1 cellular context compared by ENCODE assay signal in the genomic region with DNA sequence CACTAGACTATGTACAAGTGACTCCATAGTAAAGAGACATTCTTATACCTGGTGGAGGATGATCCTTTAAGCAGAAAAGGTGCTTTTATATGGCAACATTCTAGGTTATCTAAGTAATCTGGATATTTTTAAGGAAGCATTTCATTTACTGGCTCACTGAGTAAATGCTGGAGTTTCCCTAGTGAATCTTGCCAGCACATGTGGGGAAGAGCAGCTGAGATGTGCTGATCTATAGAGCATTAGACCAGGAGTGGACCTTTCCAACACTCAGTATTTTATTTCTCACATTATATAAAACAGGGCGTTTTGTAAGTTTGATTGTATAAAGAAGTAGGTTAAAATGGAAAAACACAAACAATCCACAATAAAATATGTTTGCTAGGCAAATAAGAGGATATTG.
TF ChIP-seq lines count a peak whose summit lies in the region.

No MANE protein-coding gene starts in this region.

TF ChIP-seq in SK-N-SH treated with all-trans-retinoic acid at 6 μM for 48 hours, 23 proteins besides CTCF, POLR2A, EP300 and RAD21 (continued from another document):
- TF ChIP-seq, protein P1, sequence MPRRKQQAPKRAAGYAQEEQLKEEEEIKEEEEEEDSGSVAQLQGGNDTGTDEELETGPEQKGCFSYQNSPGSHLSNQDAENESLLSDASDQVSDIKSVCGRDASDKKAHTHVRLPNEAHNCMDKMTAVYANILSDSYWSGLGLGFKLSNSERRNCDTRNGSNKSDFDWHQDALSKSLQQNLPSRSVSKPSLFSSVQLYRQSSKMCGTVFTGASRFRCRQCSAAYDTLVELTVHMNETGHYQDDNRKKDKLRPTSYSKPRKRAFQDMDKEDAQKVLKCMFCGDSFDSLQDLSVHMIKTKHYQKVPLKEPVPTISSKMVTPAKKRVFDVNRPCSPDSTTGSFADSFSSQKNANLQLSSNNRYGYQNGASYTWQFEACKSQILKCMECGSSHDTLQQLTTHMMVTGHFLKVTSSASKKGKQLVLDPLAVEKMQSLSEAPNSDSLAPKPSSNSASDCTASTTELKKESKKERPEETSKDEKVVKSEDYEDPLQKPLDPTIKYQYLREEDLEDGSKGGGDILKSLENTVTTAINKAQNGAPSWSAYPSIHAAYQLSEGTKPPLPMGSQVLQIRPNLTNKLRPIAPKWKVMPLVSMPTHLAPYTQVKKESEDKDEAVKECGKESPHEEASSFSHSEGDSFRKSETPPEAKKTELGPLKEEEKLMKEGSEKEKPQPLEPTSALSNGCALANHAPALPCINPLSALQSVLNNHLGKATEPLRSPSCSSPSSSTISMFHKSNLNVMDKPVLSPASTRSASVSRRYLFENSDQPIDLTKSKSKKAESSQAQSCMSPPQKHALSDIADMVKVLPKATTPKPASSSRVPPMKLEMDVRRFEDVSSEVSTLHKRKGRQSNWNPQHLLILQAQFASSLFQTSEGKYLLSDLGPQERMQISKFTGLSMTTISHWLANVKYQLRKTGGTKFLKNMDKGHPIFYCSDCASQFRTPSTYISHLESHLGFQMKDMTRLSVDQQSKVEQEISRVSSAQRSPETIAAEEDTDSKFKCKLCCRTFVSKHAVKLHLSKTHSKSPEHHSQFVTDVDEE (CRISPR knock-in tag; IDR thresholded peaks at IDR 0.05), result no peak
- TF ChIP-seq PPARA (CRISPR knock-in tag; IDR thresholded peaks at IDR 0.05; ENCODE audit: borderline replicate concordance), result no peak
- no peak for TF ChIP-seq CSDC2 (CRISPR knock-in tag; IDR thresholded peaks at IDR 0.05)
- TF ChIP-seq ZFP30 (CRISPR knock-in tag; IDR thresholded peaks at IDR 0.05), result no peak
- TF ChIP-seq OSR1 (CRISPR knock-in tag; IDR thresholded peaks at IDR 0.05), result no peak
- TF ChIP-seq RARB (CRISPR knock-in tag; IDR thresholded peaks at IDR 0.05), result no peak
- TF ChIP-seq ZNF8 (CRISPR knock-in tag; IDR thresholded peaks at IDR 0.05), result no peak
- no peak for TF ChIP-seq ARNTL (CRISPR knock-in tag; IDR thresholded peaks at IDR 0.05; ENCODE audit: borderline replicate concordance, low read depth)
- TF ChIP-seq BACH2 (CRISPR knock-in tag; IDR thresholded peaks at IDR 0.05; ENCODE audit: borderline replicate concordance), result no peak
- no peak for TF ChIP-seq SNAI2 (CRISPR knock-in tag; IDR thresholded peaks at IDR 0.05)
- TF ChIP-seq, protein P2, sequence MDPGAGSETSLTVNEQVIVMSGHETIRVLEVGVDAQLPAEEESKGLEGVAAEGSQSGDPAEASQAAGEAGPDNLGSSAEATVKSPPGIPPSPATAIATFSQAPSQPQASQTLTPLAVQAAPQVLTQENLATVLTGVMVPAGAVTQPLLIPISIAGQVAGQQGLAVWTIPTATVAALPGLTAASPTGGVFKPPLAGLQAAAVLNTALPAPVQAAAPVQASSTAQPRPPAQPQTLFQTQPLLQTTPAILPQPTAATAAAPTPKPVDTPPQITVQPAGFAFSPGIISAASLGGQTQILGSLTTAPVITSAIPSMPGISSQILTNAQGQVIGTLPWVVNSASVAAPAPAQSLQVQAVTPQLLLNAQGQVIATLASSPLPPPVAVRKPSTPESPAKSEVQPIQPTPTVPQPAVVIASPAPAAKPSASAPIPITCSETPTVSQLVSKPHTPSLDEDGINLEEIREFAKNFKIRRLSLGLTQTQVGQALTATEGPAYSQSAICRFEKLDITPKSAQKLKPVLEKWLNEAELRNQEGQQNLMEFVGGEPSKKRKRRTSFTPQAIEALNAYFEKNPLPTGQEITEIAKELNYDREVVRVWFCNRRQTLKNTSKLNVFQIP (CRISPR knock-in tag; IDR thresholded peaks at IDR 0.05; ENCODE audit: borderline replicate concordance, low read depth), result no peak
- no peak for TF ChIP-seq ZFP3 (CRISPR knock-in tag; IDR thresholded peaks at IDR 0.05)
- TF ChIP-seq, protein P3, sequence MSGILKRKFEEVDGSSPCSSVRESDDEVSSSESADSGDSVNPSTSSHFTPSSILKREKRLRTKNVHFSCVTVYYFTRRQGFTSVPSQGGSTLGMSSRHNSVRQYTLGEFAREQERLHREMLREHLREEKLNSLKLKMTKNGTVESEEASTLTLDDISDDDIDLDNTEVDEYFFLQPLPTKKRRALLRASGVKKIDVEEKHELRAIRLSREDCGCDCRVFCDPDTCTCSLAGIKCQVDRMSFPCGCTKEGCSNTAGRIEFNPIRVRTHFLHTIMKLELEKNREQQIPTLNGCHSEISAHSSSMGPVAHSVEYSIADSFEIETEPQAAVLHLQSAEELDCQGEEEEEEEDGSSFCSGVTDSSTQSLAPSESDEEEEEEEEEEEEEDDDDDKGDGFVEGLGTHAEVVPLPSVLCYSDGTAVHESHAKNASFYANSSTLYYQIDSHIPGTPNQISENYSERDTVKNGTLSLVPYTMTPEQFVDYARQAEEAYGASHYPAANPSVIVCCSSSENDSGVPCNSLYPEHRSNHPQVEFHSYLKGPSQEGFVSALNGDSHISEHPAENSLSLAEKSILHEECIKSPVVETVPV (CRISPR knock-in tag; IDR thresholded peaks at IDR 0.05), result no peak
- no peak for TF ChIP-seq ZNF70 (CRISPR knock-in tag; IDR thresholded peaks at IDR 0.05)
